9 cellular contexts compared by ENCODE assay signal in the genomic region with DNA sequence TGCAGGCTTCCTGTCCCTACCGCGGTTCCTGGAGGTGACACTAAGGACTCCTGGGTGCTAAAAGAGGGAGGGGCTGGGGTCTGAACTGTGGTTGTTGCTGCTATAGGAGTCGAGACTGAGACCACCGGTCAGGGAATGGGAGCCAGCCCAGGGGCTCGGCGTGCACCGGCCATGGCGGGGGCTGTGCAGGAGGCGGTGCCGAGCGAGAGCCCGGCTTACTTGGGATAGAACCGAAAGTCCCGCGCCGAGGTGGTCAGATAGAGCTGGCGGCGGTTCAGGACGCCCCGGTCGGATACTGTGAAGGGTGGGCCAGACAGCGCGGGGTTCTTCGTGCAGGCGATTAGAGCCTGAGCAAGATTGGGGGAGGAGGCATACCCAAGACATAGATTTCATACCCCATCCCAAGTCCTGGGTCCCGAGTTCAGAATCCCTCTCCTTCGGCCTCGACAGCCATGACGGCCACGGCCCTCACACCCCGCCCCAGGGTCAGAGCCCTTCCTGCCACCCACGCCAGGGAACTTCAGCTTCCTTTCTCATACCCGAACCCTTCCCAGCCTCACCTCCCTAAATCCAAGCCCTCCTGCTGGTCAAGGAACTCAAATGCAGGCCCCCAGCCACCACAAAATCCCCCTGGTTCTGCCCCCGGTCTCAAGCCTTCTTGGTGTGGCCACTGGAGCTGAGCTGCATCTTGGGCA. TPM values are rescaled to one million over a fixed set of nuclear protein-coding genes. Genes with fewer than 3 reads are reported as not detected.
A peak's percentile ranks its signal among the peaks of the same experiment; 100 is the strongest.
DNase-seq lines count a peak whose midpoint lies in the region; ATAC-seq and TF ChIP-seq lines count a peak whose summit lies in the region.
"Not testable (repeated sequence)": the region's sequence is repeated elsewhere in the genome, so short reads cannot be mapped to it uniquely, and the experiment has no call there.
"Had no signal": no experiment of that assay in that cellular context is flagged by ENCODE, and none has a peak within 500 bp of the region (broad histone marks: within the 10 kb centered on the region; RNA-seq: fewer than 3 reads in every experiment).

No MANE protein-coding gene starts in this region.

- DNase-seq in Calu3; Peyer's patch; activated T-helper 2 cell treated with anti-CD3 and anti-CD28 coated beads, Interferon-gamma antibody, Interleukin-2, Interleukin-4, amounts not matched to agents 10 μg/mL and 5 μg/mL and 100 μg/mL, durations not matched to agents 14 hours and 24 hours and 36 hours (ENCODE audit: low spot score); dorsolateral prefrontal cortex; heart left ventricle; mesendoderm; psoas muscle: not testable (repeated sequence)
- peak in 1 of 2 donors; percentile 81 for DNase-seq in upper lobe of left lung

- TF ChIP-seq EP300 in upper lobe of left lung (IDR thresholded peaks at IDR 0.05): not testable (repeated sequence)

- H4K8ac ChIP-seq in mesendoderm (ENCODE audit: low read depth, low read length): not testable (repeated sequence)

- not testable (repeated sequence) for H3K18ac ChIP-seq in mesendoderm (ENCODE audit: low read length)

- not testable (repeated sequence) for TF ChIP-seq POLR2A in Peyer's patch (IDR thresholded peaks at IDR 0.05); heart left ventricle (IDR thresholded peaks at IDR 0.05); upper lobe of left lung (IDR thresholded peaks at IDR 0.05)

- 3 to 13% (median 5%) methylated on average over 21 to 34 of the region's 34 CpGs for WGBS in heart left ventricle, 4 donors
- no CpG with 5 or more reads among the region's 34 CpGs for WGBS in mesendoderm (ENCODE audit: extremely low coverage, insufficient coverage, low lambda C conversion rate)
- 1 to 3% (median 2%) methylated on average over 23 to 34 of the region's 34 CpGs for WGBS in psoas muscle, 3 donors
- 6 to 12% methylated on average over 7 to 34 of the region's 34 CpGs for WGBS in upper lobe of left lung, 2 donors

- H3K27ac ChIP-seq in Peyer's patch; dorsolateral prefrontal cortex; heart left ventricle; mesendoderm (ENCODE audit: low read depth, low read length); upper lobe of left lung: not testable (repeated sequence)
- peak overlapping the region; percentile 67 for H3K27ac ChIP-seq in psoas muscle

- peak overlapping the region; percentile 84 for H3K56ac ChIP-seq in mesendoderm (ENCODE audit: low read length)

- TF ChIP-seq CTCF in Calu3 (IDR thresholded peaks at IDR 0.05; ENCODE audit: unreplicated experiment); Peyer's patch (IDR thresholded peaks at IDR 0.05); dorsolateral prefrontal cortex (IDR thresholded peaks at IDR 0.05 in 54 of 56, conservative IDR thresholded peaks at IDR 0.05 in 2 of 56; ENCODE audit: low read depth in 1 of 56, partially characterized antibody in 56 of 56); heart left ventricle (IDR thresholded peaks at IDR 0.05); psoas muscle (IDR thresholded peaks at IDR 0.05); upper lobe of left lung (IDR thresholded peaks at IDR 0.05): not testable (repeated sequence)

- peak overlapping the region; percentile 39 to 62 (median 60) for H3K4me3 ChIP-seq in Peyer's patch
- peak overlapping the region; percentile 11 to 74 (median 58) for H3K4me3 ChIP-seq in dorsolateral prefrontal cortex
- peak overlapping the region; percentile 31 to 74 (median 56) for H3K4me3 ChIP-seq in heart left ventricle
- not testable (repeated sequence) for H3K4me3 ChIP-seq in mesendoderm (ENCODE audit: low read length)
- peak overlapping the region; percentile 82 for H3K4me3 ChIP-seq in psoas muscle
- H3K4me3 ChIP-seq in upper lobe of left lung: peak overlapping the region; percentile 38 to 55 (median 50)

- H3K9me3 ChIP-seq in Peyer's patch, heart left ventricle, psoas muscle, upper lobe of left lung: not testable (repeated sequence)

- H3K36me3 ChIP-seq in Peyer's patch; heart left ventricle; mesendoderm (ENCODE audit: control insufficient read depth, insufficient read depth, low read length); psoas muscle (ENCODE audit: insufficient read depth in 1 of 2, low read depth in 1 of 2); upper lobe of left lung: not testable (repeated sequence)

- not testable (repeated sequence) for H3K79me1 ChIP-seq in mesendoderm (ENCODE audit: low read length)

- H3K4me3 Mint-ChIP-seq in Calu3 (ENCODE audit: low read depth, unreplicated experiment): peak overlapping the region; percentile 95
- peak overlapping the region; percentile 74 for H3K4me3 Mint-ChIP-seq in activated T-helper 2 cell treated with anti-CD3 and anti-CD28 coated beads, Interferon-gamma antibody, Interleukin-2, Interleukin-4, amounts not matched to agents 10 μg/mL and 5 μg/mL and 100 μg/mL, durations not matched to agents 14 hours and 24 hours and 36 hours (ENCODE audit: low read depth)

- peak overlapping the region; percentile 65 for H3K9ac ChIP-seq in mesendoderm (ENCODE audit: low read length)

- H3K23ac ChIP-seq in mesendoderm (ENCODE audit: low read length): not testable (repeated sequence)

- not testable (repeated sequence) for H2BK5ac ChIP-seq in mesendoderm (ENCODE audit: low read length)

- not testable (repeated sequence) for BruUV-seq in Calu3 (replicated peaks; lab: Mats Ljungman, UMichigan)

- intact Hi-C loops in Calu3 (cut with micrococcal nuclease; ENCODE audit: unreplicated experiment); activated T-helper 2 cell treated with anti-CD3 and anti-CD28 coated beads, Interferon-gamma antibody, Interleukin-2, Interleukin-4, amounts not matched to agents 10 μg/mL and 5 μg/mL and 100 μg/mL, durations not matched to agents 14 hours and 24 hours and 36 hours (cut with micrococcal nuclease); dorsolateral prefrontal cortex (cut with DNase I); heart left ventricle (cut with DNase I): not testable (repeated sequence)
- intact Hi-C loops in psoas muscle (cut with DNase I): loop anchor here in 1 of 2 donors (5.0 kb wide), 1 partner anchor 45 kb away; no protein-coding TSS in a partner anchor

- not testable (repeated sequence) for H3K27me3 ChIP-seq in Peyer's patch; mesendoderm (ENCODE audit: insufficient read depth, low read length, poor library complexity); psoas muscle (ENCODE audit: insufficient read depth in 3 of 3, low read length in 2 of 3)
- peaks cover 0 to 51% (median 19%) of the 10 kb centered on the region in 45 donors for H3K27me3 ChIP-seq in dorsolateral prefrontal cortex
- peaks cover 0 to 39% (median 6%) of the 10 kb centered on the region in 9 donors for H3K27me3 ChIP-seq in heart left ventricle
- H3K27me3 ChIP-seq in upper lobe of left lung: peaks cover 0 to 13% (median 3%) of the 10 kb centered on the region in 4 donors

- H4K5ac ChIP-seq in mesendoderm (ENCODE audit: low read length): not testable (repeated sequence)

- H3K79me2 ChIP-seq in mesendoderm (ENCODE audit: control insufficient read depth, insufficient read depth, low read length): not testable (repeated sequence)

- peak overlapping the region; percentile 13 for H3K4me2 ChIP-seq in mesendoderm (ENCODE audit: low read length)

- not testable (repeated sequence) for H3K9me3 Mint-ChIP-seq in Calu3 (ENCODE audit: low read depth, unreplicated experiment); activated T-helper 2 cell treated with anti-CD3 and anti-CD28 coated beads, Interferon-gamma antibody, Interleukin-2, Interleukin-4, amounts not matched to agents 10 μg/mL and 5 μg/mL and 100 μg/mL, durations not matched to agents 14 hours and 24 hours and 36 hours

- peak overlapping the region; percentile 58 for H3K27ac Mint-ChIP-seq in Calu3 (ENCODE audit: unreplicated experiment)
- H3K27ac Mint-ChIP-seq in activated T-helper 2 cell treated with anti-CD3 and anti-CD28 coated beads, Interferon-gamma antibody, Interleukin-2, Interleukin-4, amounts not matched to agents 10 μg/mL and 5 μg/mL and 100 μg/mL, durations not matched to agents 14 hours and 24 hours and 36 hours: not testable (repeated sequence)

- H3K27me3 Mint-ChIP-seq in Calu3 (ENCODE audit: unreplicated experiment): peaks cover 16% of the 10 kb centered on the region
- peaks cover 43% of the 10 kb centered on the region for H3K27me3 Mint-ChIP-seq in activated T-helper 2 cell treated with anti-CD3 and anti-CD28 coated beads, Interferon-gamma antibody, Interleukin-2, Interleukin-4, amounts not matched to agents 10 μg/mL and 5 μg/mL and 100 μg/mL, durations not matched to agents 14 hours and 24 hours and 36 hours (ENCODE audit: low read depth)

- H2BK120ac ChIP-seq in mesendoderm (ENCODE audit: low read depth, low read length): not testable (repeated sequence)

- not testable (repeated sequence) for H3K4ac ChIP-seq in mesendoderm (ENCODE audit: low read depth, low read length)

- H2AK5ac ChIP-seq in mesendoderm (ENCODE audit: low read length): not testable (repeated sequence)

- CTCF ChIA-PET in Calu3 (lab: Charles Lee): interaction anchor here (0.6 to 1.6 kb wide), 9 partner anchors 17 to 142 kb away, joined by 3 to 10 read pairs (median 5); partner anchors contain the start of genes GYS1 and RUVBL2

- not testable (repeated sequence) for H2BK15ac ChIP-seq in mesendoderm (replicated peaks; ENCODE audit: low read depth)

- H3K4me1 ChIP-seq in Peyer's patch (peaks cover 0 to 19% (median 10%) of the 10 kb centered on the region in 4 donors), heart left ventricle (peaks cover 0 to 24% (median 10%) of the 10 kb centered on the region in 12 donors), upper lobe of left lung (peaks cover 16 to 27% (median 22%) of the 10 kb centered on the region in 4 donors)
- not testable (repeated sequence) for H3K4me1 ChIP-seq in mesendoderm (ENCODE audit: control insufficient read depth, low read depth, low read length); psoas muscle

- H3K4me1 Mint-ChIP-seq in Calu3 (ENCODE audit: low read depth, unreplicated experiment): peaks cover 20% of the 10 kb centered on the region
- not testable (repeated sequence) for H3K4me1 Mint-ChIP-seq in activated T-helper 2 cell treated with anti-CD3 and anti-CD28 coated beads, Interferon-gamma antibody, Interleukin-2, Interleukin-4, amounts not matched to agents 10 μg/mL and 5 μg/mL and 100 μg/mL, durations not matched to agents 14 hours and 24 hours and 36 hours (ENCODE audit: low read depth)

- H3K36me3 Mint-ChIP-seq in Calu3 (ENCODE audit: insufficient read depth, unreplicated experiment): peaks cover 37% of the 10 kb centered on the region
- H3K36me3 Mint-ChIP-seq in activated T-helper 2 cell treated with anti-CD3 and anti-CD28 coated beads, Interferon-gamma antibody, Interleukin-2, Interleukin-4, amounts not matched to agents 10 μg/mL and 5 μg/mL and 100 μg/mL, durations not matched to agents 14 hours and 24 hours and 36 hours (ENCODE audit: low read depth): not testable (repeated sequence)

- ATAC-seq in heart left ventricle (peak in 3 of 4 donors; percentile 16 to 33 (median 29)), psoas muscle (peak; percentile 4 to 31 (median 14)), upper lobe of left lung (ENCODE audit: low FRiP score in 2 of 2) (peak; percentile 16 to 54)

RNA-seq across cellular contexts. Expression of gene CGB7, which starts 0.5 kb away (rescaled TPM):
- total RNA-seq in Calu3 (2022) (0.66 and 1.0 TPM in 2 replicates), Peyer's patch (not detected), dorsolateral prefrontal cortex (1 to 10 TPM in 1 of 120 experiments, under 1 TPM in 6, not detected in 113; 0.49 to 1.5 (median 0.59) TPM), heart left ventricle (under 1 TPM in 1 of 9 donors, not detected in 8; 0.27 TPM), psoas muscle (under 1 TPM; 0.20 to 0.46 (median 0.41) TPM), upper lobe of left lung (1 to 10 TPM in 1 of 6 donors, under 1 TPM in 5; 0.22 to 5.2 (median 0.55) TPM)
- not detected in 2 replicates for total RNA-seq in activated T-helper 2 cell treated with anti-CD3 and anti-CD28 coated beads, Interferon-gamma antibody, Interleukin-2, Interleukin-4, amounts not matched to agents 10 μg/mL and 5 μg/mL and 100 μg/mL, durations not matched to agents 14 hours and 24 hours and 36 hours
- polyA plus RNA-seq in heart left ventricle (under 1 TPM; 0.08 TPM), psoas muscle (1 to 10 TPM in 1 of 3 donors, under 1 TPM in 2; 0.52 to 1.1 (median 0.56) TPM)
- polyA plus RNA-seq in mesendoderm (2013, experiment 1 of 2): 0.29 TPM
- polyA plus RNA-seq in mesendoderm (2013, experiment 2 of 2): 0.10 TPM

RNA-seq across cellular contexts. Expression of gene NTF4, which starts 7.6 kb away (rescaled TPM):
- total RNA-seq in Calu3 (2022): 0.69 and 0.83 TPM in 2 replicates
- not detected for total RNA-seq in Peyer's patch
- not detected in 2 replicates for total RNA-seq in activated T-helper 2 cell treated with anti-CD3 and anti-CD28 coated beads, Interferon-gamma antibody, Interleukin-2, Interleukin-4, amounts not matched to agents 10 μg/mL and 5 μg/mL and 100 μg/mL, durations not matched to agents 14 hours and 24 hours and 36 hours
- total RNA-seq in dorsolateral prefrontal cortex: not detected
- not detected for total RNA-seq in heart left ventricle
- polyA plus RNA-seq in heart left ventricle: under 1 TPM in 1 of 2 donors, not detected in 1; 0.76 TPM
- 0.44 TPM for polyA plus RNA-seq in mesendoderm (2013, experiment 1 of 2)
- 0.53 TPM for polyA plus RNA-seq in mesendoderm (2013, experiment 2 of 2)
- 1 to 10 TPM; 1.8 to 6.9 (median 5.1) TPM for total RNA-seq in psoas muscle
- 1 to 10 TPM; 5.6 to 7.4 (median 6.4) TPM for polyA plus RNA-seq in psoas muscle
- total RNA-seq in upper lobe of left lung: 10 to 100 TPM in 1 of 6 donors, 1 to 10 TPM in 5; 1.2 to 10.5 (median 4.9) TPM

RNA-seq across cellular contexts. Expression of gene CGB8, which starts 8.1 kb away (rescaled TPM):
- 0.54 and 0.56 TPM in 2 replicates for total RNA-seq in Calu3 (2022)
- total RNA-seq in Peyer's patch: not detected
- total RNA-seq in activated T-helper 2 cell treated with anti-CD3 and anti-CD28 coated beads, Interferon-gamma antibody, Interleukin-2, Interleukin-4, amounts not matched to agents 10 μg/mL and 5 μg/mL and 100 μg/mL, durations not matched to agents 14 hours and 24 hours and 36 hours: not detected in 2 replicates
- not detected for total RNA-seq in dorsolateral prefrontal cortex
- not detected for total RNA-seq in heart left ventricle
- polyA plus RNA-seq in heart left ventricle: not detected
- polyA plus RNA-seq in mesendoderm (2013, experiment 1 of 2): not detected
- 0.15 TPM for polyA plus RNA-seq in mesendoderm (2013, experiment 2 of 2)
- not detected for total RNA-seq in psoas muscle
- polyA plus RNA-seq in psoas muscle: not detected
- total RNA-seq in upper lobe of left lung: not detected
- total RNA-seq: renal cortical epithelial cell had no signal

RNA-seq across cellular contexts. Expression of gene CGB5, which starts 13.4 kb away (rescaled TPM):
- total RNA-seq in Calu3 (2022) (2.6 and 3.3 TPM in 2 replicates), Peyer's patch (not detected), dorsolateral prefrontal cortex (not detected), heart left ventricle (not detected), psoas muscle (not detected), upper lobe of left lung (not detected)
- not detected in 2 replicates for total RNA-seq in activated T-helper 2 cell treated with anti-CD3 and anti-CD28 coated beads, Interferon-gamma antibody, Interleukin-2, Interleukin-4, amounts not matched to agents 10 μg/mL and 5 μg/mL and 100 μg/mL, durations not matched to agents 14 hours and 24 hours and 36 hours
- polyA plus RNA-seq in heart left ventricle (not detected), psoas muscle (under 1 TPM in 1 of 3 donors, not detected in 2; 0.06 TPM)
- polyA plus RNA-seq in mesendoderm (2013, experiment 1 of 2): 0.06 TPM
- polyA plus RNA-seq in mesendoderm (2013, experiment 2 of 2): not detected
- total RNA-seq: renal cortical epithelial cell had no signal

RNA-seq across cellular contexts. Expression of gene KCNA7, which starts 15.4 kb away (rescaled TPM):
- not detected in 2 replicates for total RNA-seq in Calu3 (2022)
- not detected for total RNA-seq in Peyer's patch
- total RNA-seq in activated T-helper 2 cell treated with anti-CD3 and anti-CD28 coated beads, Interferon-gamma antibody, Interleukin-2, Interleukin-4, amounts not matched to agents 10 μg/mL and 5 μg/mL and 100 μg/mL, durations not matched to agents 14 hours and 24 hours and 36 hours: not detected in 2 replicates
- total RNA-seq in dorsolateral prefrontal cortex: under 1 TPM in 5 of 120 experiments, not detected in 115; 0.10 to 0.25 (median 0.17) TPM
- total RNA-seq in heart left ventricle: 1 to 10 TPM in 2 of 9 donors, under 1 TPM in 7; 0.12 to 1.6 (median 0.36) TPM
- polyA plus RNA-seq in heart left ventricle: 1 to 10 TPM in 1 of 2 donors, under 1 TPM in 1; 0.07 to 2.2 TPM
- polyA plus RNA-seq in mesendoderm (2013, experiment 1 of 2): 0.01 TPM
- 0.03 TPM for polyA plus RNA-seq in mesendoderm (2013, experiment 2 of 2)
- total RNA-seq in psoas muscle: 10 to 100 TPM in 3 of 4 donors, 1 to 10 TPM in 1; 9.7 to 21.4 (median 17.2) TPM
- polyA plus RNA-seq in psoas muscle: 10 to 100 TPM; 12.6 to 23.9 (median 17.0) TPM
- total RNA-seq in upper lobe of left lung: not detected
- total RNA-seq: renal cortical epithelial cell had no signal
